In the genomic region with DNA sequence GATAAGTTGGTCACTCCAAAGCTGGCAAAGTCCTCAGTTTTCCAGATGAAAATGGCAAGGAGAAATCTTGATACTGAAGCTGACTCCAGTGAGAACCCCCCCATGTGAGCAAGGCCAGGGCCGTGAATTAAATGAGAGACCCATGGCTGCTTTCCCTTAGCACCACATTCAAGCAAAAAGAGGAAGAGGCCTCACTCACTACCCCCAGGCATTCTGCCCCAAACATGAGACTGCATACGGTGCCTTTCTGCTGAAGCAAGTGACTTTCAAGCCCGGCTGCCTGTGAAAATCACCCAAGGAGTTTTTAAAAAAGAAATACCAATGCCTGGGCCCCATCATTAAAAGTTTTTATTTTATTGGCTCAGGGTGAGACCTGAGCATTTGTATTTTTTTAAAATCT, we compare ENCODE assay signal across 23 cellular contexts.
DNase-seq lines count a peak whose midpoint lies in the region; ATAC-seq and TF ChIP-seq lines count a peak whose summit lies in the region.
"Had no signal": no experiment of that assay in that cellular context is flagged by ENCODE, and none has a peak within 500 bp of the region (broad histone marks: within the 10 kb centered on the region; RNA-seq: fewer than 3 reads in every experiment).

No MANE protein-coding gene starts in this region.

- H3K27me3 ChIP-seq in esophagus muscularis mucosa, result no peaks in the 10 kb centered on the region
- H3K27me3 ChIP-seq in rectal smooth muscle tissue (ENCODE audit: control insufficient read depth, insufficient read depth, low read length), result no peaks in the 10 kb centered on the region
- peaks cover 3% of the 10 kb centered on the region; the same call in 1 of the 2 replicates for H3K27me3 ChIP-seq in H7 (ENCODE audit: control insufficient read depth, insufficient read depth, low read length)
- H3K27me3 ChIP-seq in vagina, result no peaks in the 10 kb centered on the region
- H3K27me3 ChIP-seq: heart right ventricle, right lobe of liver, suprapubic skin had no signal

- H3K4me3 Mint-ChIP-seq in activated CD8-positive, alpha-beta T cell treated with anti-CD3 and anti-CD28 coated beads for 36 hours, result no peak overlapping the region
- H3K4me3 Mint-ChIP-seq: activated naive CD4-positive, alpha-beta T cell treated with anti-CD3 and anti-CD28 coated beads, Interleukin-2, amount 50 U/mL, for 24 hours; activated T-helper 1 cell treated with anti-CD3 and anti-CD28 coated beads, Interleukin-12 subunit alpha, Interleukin-12 subunit beta, Interleukin-2, Interleukin-4 antibody, amounts not matched to agents 30 ng/mL and 10 ng/mL and 1 ng/mL, durations not matched to agents 14 hours and 24 hours and 36 hours; CD4-positive, CD25-positive, alpha-beta regulatory T cell; stimulated activated memory B cell treated with anti-CD40 and anti-IgM and Interleukin-4, amounts not matched to agents 10 μg/mL and 1 μg/mL and 100 μg/mL, for 72 hours had no signal

- H3K9ac ChIP-seq in rectal smooth muscle tissue (ENCODE audit: low read length), result no peak overlapping the region

- in situ Hi-C loops in KBM-7 (cut with MboI; ENCODE audit: low pct_unique_long_range_greater_than_20kb, low sequenced_read_pairs), result no loop called here

- H3K27ac ChIP-seq in esophagus muscularis mucosa (replicated peaks in 1 of 4) (peak overlapping the region; percentile 76 to 81 (median 80)), rectal smooth muscle tissue (ENCODE audit: low read depth, low read length) (peak overlapping the region; percentile 4), vagina (no peak overlapping the region)
- H3K27ac ChIP-seq: HL-60, right lobe of liver, suprapubic skin had no signal

- peaks cover 12% of the 10 kb centered on the region for H3K27me3 Mint-ChIP-seq in activated CD8-positive, alpha-beta T cell treated with anti-CD3 and anti-CD28 coated beads for 36 hours

- peaks cover 0 to 6% (median 0%) of the 10 kb centered on the region in 4 donors for H3K36me3 ChIP-seq in esophagus muscularis mucosa
- H3K36me3 ChIP-seq in rectal smooth muscle tissue (ENCODE audit: control insufficient read depth, insufficient read depth, low read length), result no peaks in the 10 kb centered on the region
- no peaks in the 10 kb centered on the region for H3K36me3 ChIP-seq in H7 (replicated peaks; ENCODE audit: control insufficient read depth, insufficient read depth, low read length)
- no peaks in the 10 kb centered on the region for H3K36me3 ChIP-seq in vagina
- H3K36me3 ChIP-seq: right lobe of liver, suprapubic skin had no signal

- DNase-seq in KBM-7 (peak; percentile 18), NB4 (ENCODE audit: low read depth) (peak; percentile 45), esophagus muscularis mucosa (ENCODE audit: extremely low spot score) (no peak), H7 (no peak), vagina (ENCODE audit: extremely low spot score in 2 of 2) (no peak)
- no peak for DNase-seq in activated CD8-positive, alpha-beta T cell treated with anti-CD3 and anti-CD28 coated beads for 36 hours
- DNase-seq: activated CD4-positive, alpha-beta T cell treated with anti-CD3 and anti-CD28 coated beads, Interleukin-2, amount 50 U/mL, for 4 hours; activated CD4-positive, CD25-positive, alpha-beta regulatory T cell; activated CD8-positive, alpha-beta memory T cell treated with anti-CD3 and anti-CD28 coated beads, Interleukin-2, amount 50 U/mL, for 4 hours; CD4-positive, CD25-positive, alpha-beta regulatory T cell; heart right ventricle; NCI-H2081 treated with DMSO at 0.1 percent for 48 hours; NCI-H774; posterior cingulate gyrus; right lobe of liver; SHP77; stimulated activated CD4-positive, alpha-beta T cell treated with anti-CD3 and anti-CD28 coated beads, Interleukin-4, amount 100 ng/mL, for 4 hours had no signal

- no peaks in the 10 kb centered on the region for H3K36me3 Mint-ChIP-seq in activated CD8-positive, alpha-beta T cell treated with anti-CD3 and anti-CD28 coated beads for 36 hours (ENCODE audit: low read depth)
- H3K36me3 Mint-ChIP-seq: activated naive CD4-positive, alpha-beta T cell treated with anti-CD3 and anti-CD28 coated beads, Interleukin-2, amount 50 U/mL, for 24 hours; stimulated activated memory B cell treated with anti-CD40 and anti-IgM and Interleukin-4, amounts not matched to agents 10 μg/mL and 1 μg/mL and 100 μg/mL, for 72 hours had no signal

- ATAC-seq in activated CD8-positive, alpha-beta T cell treated with anti-CD3 and anti-CD28 coated beads for 36 hours, result no peak
- ATAC-seq: heart right ventricle; right lobe of liver; stimulated activated memory B cell treated with anti-CD40 and anti-IgM and Interleukin-4, amounts not matched to agents 10 μg/mL and 1 μg/mL and 100 μg/mL, for 72 hours had no signal

- WGBS in esophagus muscularis mucosa, result 63% methylated on average over 3 of the region's 3 CpGs

- H3K4me1 ChIP-seq in esophagus muscularis mucosa (peaks cover 43 to 89% (median 82%) of the 10 kb centered on the region in 4 donors), rectal smooth muscle tissue (ENCODE audit: control insufficient read depth, insufficient read depth, low read length) (peaks cover 20% of the 10 kb centered on the region), vagina (peaks cover 5% of the 10 kb centered on the region)
- H3K4me1 ChIP-seq: right lobe of liver, suprapubic skin had no signal

- H3K9me3 ChIP-seq in esophagus muscularis mucosa (no peaks in the 10 kb centered on the region), vagina (no peaks in the 10 kb centered on the region)
- H3K9me3 ChIP-seq: heart right ventricle, right lobe of liver, suprapubic skin had no signal

- TF ChIP-seq POLR2A in NB4 (IDR thresholded peaks at IDR 0.05; ENCODE audit: extremely low read depth, insufficient read length) (no peak), esophagus muscularis mucosa (IDR thresholded peaks at IDR 0.05; ENCODE audit: low read depth) (no peak), vagina (IDR thresholded peaks at IDR 0.05) (no peak)

- H3K27ac Mint-ChIP-seq in activated CD8-positive, alpha-beta T cell treated with anti-CD3 and anti-CD28 coated beads for 36 hours, result no peak overlapping the region
- H3K27ac Mint-ChIP-seq: activated naive CD4-positive, alpha-beta T cell treated with anti-CD3 and anti-CD28 coated beads, Interleukin-2, amount 50 U/mL, for 24 hours; activated T-helper 1 cell treated with anti-CD3 and anti-CD28 coated beads, Interleukin-12 subunit alpha, Interleukin-12 subunit beta, Interleukin-2, Interleukin-4 antibody, amounts not matched to agents 30 ng/mL and 10 ng/mL and 1 ng/mL, durations not matched to agents 14 hours and 24 hours and 36 hours; CD4-positive, CD25-positive, alpha-beta regulatory T cell; stimulated activated memory B cell treated with anti-CD40 and anti-IgM and Interleukin-4, amounts not matched to agents 10 μg/mL and 1 μg/mL and 100 μg/mL, for 72 hours had no signal

- CTCF ChIA-PET in activated CD8-positive, alpha-beta T cell treated with anti-CD3 and anti-CD28 coated beads for 36 hours (lab: Charles Lee), result no interaction called here

- H3K4me3 ChIP-seq in NB4 (ENCODE audit: low read depth, low read length), result no peak overlapping the region
- H3K4me3 ChIP-seq in esophagus muscularis mucosa, result no peak overlapping the region
- H3K4me3 ChIP-seq in rectal smooth muscle tissue (ENCODE audit: low read length), result no peak overlapping the region
- no peak overlapping the region for H3K4me3 ChIP-seq in H7 (ENCODE audit: insufficient read depth, low read depth, low read length)
- H3K4me3 ChIP-seq in vagina, result no peak overlapping the region
- H3K4me3 ChIP-seq: heart right ventricle, right lobe of liver, suprapubic skin had no signal

- H3K4me1 Mint-ChIP-seq in activated CD8-positive, alpha-beta T cell treated with anti-CD3 and anti-CD28 coated beads for 36 hours (ENCODE audit: low read depth), result no peaks in the 10 kb centered on the region
- H3K4me1 Mint-ChIP-seq: activated naive CD4-positive, alpha-beta T cell treated with anti-CD3 and anti-CD28 coated beads, Interleukin-2, amount 50 U/mL, for 24 hours; CD4-positive, CD25-positive, alpha-beta regulatory T cell; stimulated activated memory B cell treated with anti-CD40 and anti-IgM and Interleukin-4, amounts not matched to agents 10 μg/mL and 1 μg/mL and 100 μg/mL, for 72 hours had no signal

- no peak for TF ChIP-seq EP300 in esophagus muscularis mucosa (IDR thresholded peaks at IDR 0.05)

- intact Hi-C loops in esophagus muscularis mucosa (cut with DNase I), result no loop called here
- intact Hi-C loops in activated CD8-positive, alpha-beta T cell treated with anti-CD3 and anti-CD28 coated beads for 36 hours (cut with micrococcal nuclease), result no loop called here
- intact Hi-C loops in vagina (cut with DNase I), result no loop called here

- no peak for TF ChIP-seq CTCF in NB4 (IDR thresholded peaks at IDR 0.05; ENCODE audit: low read depth, low read length)
- no peak for TF ChIP-seq CTCF in esophagus muscularis mucosa (IDR thresholded peaks at IDR 0.05)
- TF ChIP-seq CTCF in activated CD8-positive, alpha-beta T cell treated with anti-CD3 and anti-CD28 coated beads for 36 hours (IDR thresholded peaks at IDR 0.05), result no peak
- no peak for TF ChIP-seq CTCF in vagina (IDR thresholded peaks at IDR 0.05)

- POLR2A ChIA-PET in activated CD8-positive, alpha-beta T cell treated with anti-CD3 and anti-CD28 coated beads for 36 hours (lab: Charles Lee), result no interaction called here

- no peaks in the 10 kb centered on the region for H3K9me3 Mint-ChIP-seq in activated CD8-positive, alpha-beta T cell treated with anti-CD3 and anti-CD28 coated beads for 36 hours
- H3K9me3 Mint-ChIP-seq: activated naive CD4-positive, alpha-beta T cell treated with anti-CD3 and anti-CD28 coated beads, Interleukin-2, amount 50 U/mL, for 24 hours; activated T-helper 1 cell treated with anti-CD3 and anti-CD28 coated beads, Interleukin-12 subunit alpha, Interleukin-12 subunit beta, Interleukin-2, Interleukin-4 antibody, amounts not matched to agents 30 ng/mL and 10 ng/mL and 1 ng/mL, durations not matched to agents 14 hours and 24 hours and 36 hours; stimulated activated memory B cell treated with anti-CD40 and anti-IgM and Interleukin-4, amounts not matched to agents 10 μg/mL and 1 μg/mL and 100 μg/mL, for 72 hours had no signal

Comparison
In these comparisons a context has a peak if more than half of its experiments do, and no peak if none do; other contexts are left out.
1. DNase-seq: peak in KBM-7 (single experiment) and NB4 (single experiment); none in esophagus muscularis mucosa (single experiment), activated CD8-positive, alpha-beta T cell treated with anti-CD3 and anti-CD28 coated beads for 36 hours (single experiment), H7 (single experiment) and vagina (0 of 2).